Comparison of ENCODE assay signal across 15 cellular contexts in the genomic region with DNA sequence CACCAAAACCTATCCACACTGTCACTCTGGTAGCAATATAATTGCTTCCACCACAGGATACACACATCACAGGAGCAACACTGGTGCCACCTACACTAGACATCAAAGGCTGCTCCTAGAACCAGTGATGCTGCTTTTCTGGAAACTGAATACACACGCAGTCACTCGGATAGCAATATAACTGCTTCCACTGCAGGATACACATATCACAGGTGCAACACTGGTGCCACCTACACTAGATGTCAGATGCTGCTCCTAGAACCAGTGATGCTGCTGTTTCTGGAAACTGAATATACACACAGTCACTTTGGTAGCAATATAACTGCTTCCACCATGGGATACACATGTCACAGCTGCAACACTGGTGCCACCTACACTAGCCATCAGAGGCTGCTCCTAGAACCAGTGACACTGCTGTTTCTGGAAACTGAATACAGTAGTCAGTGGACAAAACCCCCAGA. TPM values are rescaled to one million over a fixed set of nuclear protein-coding genes. Genes with fewer than 3 reads are reported as not detected.
DNase-seq lines count a peak whose midpoint lies in the region; ATAC-seq and TF ChIP-seq lines count a peak whose summit lies in the region.
"Had no signal": no experiment of that assay in that cellular context is flagged by ENCODE, and none has a peak within 500 bp of the region (broad histone marks: within the 10 kb centered on the region; RNA-seq: fewer than 3 reads in every experiment).

No MANE protein-coding gene starts in this region.

- peaks cover 33% of the 10 kb centered on the region for H3K4me1 Mint-ChIP-seq in activated naive CD8-positive, alpha-beta T cell treated with anti-CD3 and anti-CD28 coated beads, Interleukin-2, amount 50 U/mL, for 24 hours
- H3K4me1 Mint-ChIP-seq in mesothelial cell of epicardium = peaks cover 2% of the 10 kb centered on the region

- H3K27ac Mint-ChIP-seq in activated naive CD8-positive, alpha-beta T cell treated with anti-CD3 and anti-CD28 coated beads, Interleukin-2, amount 50 U/mL, for 24 hours = peak overlapping the region; percentile 84
- H3K27ac Mint-ChIP-seq in mesothelial cell of epicardium = no peak overlapping the region
- H3K27ac Mint-ChIP-seq: B cell had no signal

- peak; percentile 29 for DNase-seq in stimulated activated CD4-positive, alpha-beta T cell treated with anti-CD3 and anti-CD28 coated beads, Interleukin-4, amount 100 ng/mL, for 24 hours
- DNase-seq in stimulated activated CD4-positive, alpha-beta T cell treated with anti-CD3 and anti-CD28 coated beads, Interleukin-2, amount 100 ng/mL, for 24 hours = no peak
- DNase-seq in NB4 (ENCODE audit: low read depth) (no peak), mesothelial cell of epicardium (ENCODE audit: low spot score in 2 of 2, unreplicated experiment in 2 of 2) (no peak), HPDE6-E6E7 (ENCODE audit: extremely low spot score) (no peak), T1000 (lab: John Stamatoyannopoulos, UW) (no peak), NOMO-1 (lab: John Stamatoyannopoulos, UW; ENCODE audit: unreplicated experiment in 2 of 2) (no peak)
- peak; percentile 18 for DNase-seq in activated naive CD8-positive, alpha-beta T cell treated with anti-CD3 and anti-CD28 coated beads, Interleukin-2, amount 50 U/mL, for 24 hours
- DNase-seq: activated CD8-positive, alpha-beta memory T cell treated with anti-CD3 and anti-CD28 coated beads, Interleukin-2, amount 50 U/mL, for 48 hours; EL; NCI-H1417; stimulated activated CD4-positive, alpha-beta T cell treated with anti-CD3 and anti-CD28 coated beads, Interleukin-4, amount 100 ng/mL, for 4 hours had no signal

- H3K9me3 Mint-ChIP-seq in activated naive CD8-positive, alpha-beta T cell treated with anti-CD3 and anti-CD28 coated beads, Interleukin-2, amount 50 U/mL, for 24 hours = no peaks in the 10 kb centered on the region
- no peaks in the 10 kb centered on the region for H3K9me3 Mint-ChIP-seq in mesothelial cell of epicardium

- TF ChIP-seq CTCF in NB4 (IDR thresholded peaks at IDR 0.05; ENCODE audit: low read depth, low read length) (no peak), mesothelial cell of epicardium (IDR thresholded peaks at IDR 0.05; ENCODE audit: unreplicated experiment) (no peak)

- peak overlapping the region; percentile 52 for H3K4me3 Mint-ChIP-seq in activated naive CD8-positive, alpha-beta T cell treated with anti-CD3 and anti-CD28 coated beads, Interleukin-2, amount 50 U/mL, for 24 hours
- H3K4me3 Mint-ChIP-seq in mesothelial cell of epicardium = no peak overlapping the region
- H3K4me3 Mint-ChIP-seq: B cell had no signal

- TF ChIP-seq POLR2A in NB4 (IDR thresholded peaks at IDR 0.05; ENCODE audit: extremely low read depth, insufficient read length) = no peak

- peak; percentile 76 for ATAC-seq in activated naive CD8-positive, alpha-beta T cell treated with anti-CD3 and anti-CD28 coated beads, Interleukin-2, amount 50 U/mL, for 24 hours

- no peaks in the 10 kb centered on the region for H3K27me3 Mint-ChIP-seq in activated naive CD8-positive, alpha-beta T cell treated with anti-CD3 and anti-CD28 coated beads, Interleukin-2, amount 50 U/mL, for 24 hours
- no peaks in the 10 kb centered on the region for H3K27me3 Mint-ChIP-seq in mesothelial cell of epicardium (ENCODE audit: low read depth)
- H3K27me3 Mint-ChIP-seq: B cell had no signal

- H3K36me3 Mint-ChIP-seq in activated naive CD8-positive, alpha-beta T cell treated with anti-CD3 and anti-CD28 coated beads, Interleukin-2, amount 50 U/mL, for 24 hours (ENCODE audit: low read depth) = no peaks in the 10 kb centered on the region
- no peaks in the 10 kb centered on the region for H3K36me3 Mint-ChIP-seq in mesothelial cell of epicardium

- peak overlapping the region; percentile 23 for H3K4me3 ChIP-seq in NB4 (ENCODE audit: low read depth, low read length)
- H3K4me3 ChIP-seq: GM23248 had no signal

RNA-seq across cellular contexts. Expression of a gene that starts 6.9 kb away (rescaled TPM):
- 1.2 to 2.3 TPM (median 1.7 TPM) in 3 replicates for total RNA-seq in mesothelial cell of epicardium
- total RNA-seq: GM23248, HT1080 had no signal

Comparison
In these comparisons a context has a peak if more than half of its experiments do, and no peak if none do; other contexts are left out.
1. DNase-seq: peak in stimulated activated CD4-positive, alpha-beta T cell treated with anti-CD3 and anti-CD28 coated beads, Interleukin-4, amount 100 ng/mL, for 24 hours (single experiment) and activated naive CD8-positive, alpha-beta T cell treated with anti-CD3 and anti-CD28 coated beads, Interleukin-2, amount 50 U/mL, for 24 hours (single experiment); none in stimulated activated CD4-positive, alpha-beta T cell treated with anti-CD3 and anti-CD28 coated beads, Interleukin-2, amount 100 ng/mL, for 24 hours (0 of 2), NB4 (single experiment), mesothelial cell of epicardium (0 of 2), HPDE6-E6E7 (single experiment), T1000 (single experiment) and NOMO-1 (0 of 2).